14 cellular contexts compared by ENCODE assay signal in genomic region chr1:196651079-196651478, GRCh38. TPM values are rescaled to one million over a fixed set of nuclear protein-coding genes. Genes with fewer than 3 reads are reported as not detected.
DNase-seq lines count a peak whose midpoint lies in the region; ATAC-seq, FAIRE-seq and TF ChIP-seq lines count a peak whose summit lies in the region.
"Had no signal": no experiment of that assay in that cellular context is flagged by ENCODE, and none has a peak within 500 bp of the region (broad histone marks: within the 10 kb centered on the region; RNA-seq: fewer than 3 reads in every experiment).

No MANE protein-coding gene starts in this region.

- DNase-seq in right cardiac atrium (no peak), Right ventricle myocardium inferior (ENCODE audit: missing footprints) (no peak), natural killer cell (no peak), LoVo (ENCODE audit: low spot score) (no peak), GM12892 (ENCODE audit: insufficient read length) (no peak), ACHN (no peak)
- DNase-seq in central memory CD8-positive, alpha-beta T cell (ENCODE audit: low spot score in 2 of 2) = no peak
- no peak for DNase-seq in activated CD8-positive, alpha-beta memory T cell treated with anti-CD3 and anti-CD28 coated beads, Interleukin-2, amount 50 U/mL, for 48 hours
- DNase-seq: activated naive CD4-positive, alpha-beta T cell treated with anti-CD3 and anti-CD28 coated beads, Interleukin-2, amount 50 U/mL, for 16 hours; caudate nucleus; head of caudate nucleus; NCI-H1105 treated with DMSO at 0.1 percent for 48 hours; stimulated activated naive CD4-positive, alpha-beta T cell had no signal

- H3K9me3 ChIP-seq in right cardiac atrium (ENCODE audit: control insufficient read depth, low read length) = no peaks in the 10 kb centered on the region

- in situ Hi-C loops in ACHN (cut with HindIII; ENCODE audit: low pct_ligation_motif_present, low pct_unique_long_range_greater_than_20kb, low sequenced_read_pairs) = no loop called here

- peaks cover 7% of the 10 kb centered on the region for H3K4me1 Mint-ChIP-seq in central memory CD8-positive, alpha-beta T cell
- H3K4me1 Mint-ChIP-seq in natural killer cell = peaks cover 13 to 14% of the 10 kb centered on the region in 2 donors

- no peak for TF ChIP-seq POLR2A in GM12892 (IDR thresholded peaks at IDR 0.05; ENCODE audit: low read depth, low read length)

- H3K9me3 Mint-ChIP-seq in central memory CD8-positive, alpha-beta T cell = no peaks in the 10 kb centered on the region
- H3K9me3 Mint-ChIP-seq in natural killer cell = no peaks in the 10 kb centered on the region

- H3K27me3 Mint-ChIP-seq in central memory CD8-positive, alpha-beta T cell = no peaks in the 10 kb centered on the region
- H3K27me3 Mint-ChIP-seq in natural killer cell (ENCODE audit: low read depth in 2 of 2) = no peaks in the 10 kb centered on the region

- H3K27ac ChIP-seq in right cardiac atrium (ENCODE audit: low read length) = no peak overlapping the region

- peak overlapping the region; percentile 47 for H3K4me3 ChIP-seq in right cardiac atrium (ENCODE audit: low read length)

- no peak for ATAC-seq in right cardiac atrium
- no peak for ATAC-seq in Right ventricle myocardium inferior
- no peak for ATAC-seq in central memory CD8-positive, alpha-beta T cell (replicated peaks; ENCODE audit: extremely low read depth, poor library complexity, severe bottlenecking)
- ATAC-seq in natural killer cell = no peak
- ATAC-seq: activated CD4-positive, CD25-positive, alpha-beta regulatory T cell treated with anti-CD3 and anti-CD28 coated beads, Interleukin-2, amount 50 U/mL, for 24 hours had no signal

- no peak for FAIRE-seq in GM12892 (lab: Jason Lieb, UNC)

- TF ChIP-seq CTCF in natural killer cell (IDR thresholded peaks at IDR 0.05) = no peak

- H3K36me3 Mint-ChIP-seq in central memory CD8-positive, alpha-beta T cell (ENCODE audit: insufficient read depth) = no peaks in the 10 kb centered on the region
- no peaks in the 10 kb centered on the region for H3K36me3 Mint-ChIP-seq in natural killer cell

- H3K4me3 Mint-ChIP-seq in central memory CD8-positive, alpha-beta T cell = peak overlapping the region; percentile 61
- H3K4me3 Mint-ChIP-seq in natural killer cell = peak overlapping the region; percentile 21

- H3K27me3 ChIP-seq in right cardiac atrium (ENCODE audit: control insufficient read depth, insufficient read depth) = no peaks in the 10 kb centered on the region

- intact Hi-C loops in right cardiac atrium (cut with DNase I) = no loop called here
- intact Hi-C loops in Right ventricle myocardium inferior (cut with DNase I) = no loop called here
- intact Hi-C loops in natural killer cell (cut with micrococcal nuclease) = no loop called here

- no peaks in the 10 kb centered on the region for H3K4me1 ChIP-seq in right cardiac atrium (ENCODE audit: control insufficient read depth, insufficient read depth, low read length)

- 69% methylated on average over 3 of the region's 3 CpGs for WGBS in right cardiac atrium

- no peak overlapping the region for H3K27ac Mint-ChIP-seq in central memory CD8-positive, alpha-beta T cell (ENCODE audit: low read depth)
- H3K27ac Mint-ChIP-seq in natural killer cell = no peak overlapping the region

RNA-seq across cellular contexts. Expression of gene CFH, which starts 0.8 kb away (rescaled TPM):
- total RNA-seq in right cardiac atrium = 100 to 1,000 TPM; 163 to 462 (median 339) TPM
- polyA plus RNA-seq in right cardiac atrium = 127 TPM
- total RNA-seq in Right ventricle myocardium inferior = 39.6 TPM
- 1 to 10 TPM in 2 of 3 donors, under 1 TPM in 1; 0.88 to 2.8 (median 2.7) TPM for total RNA-seq in natural killer cell
- polyA plus RNA-seq in GM12892 (2012; ENCODE audit: missing spikeins) = not detected

RNA-seq across cellular contexts. Expression of gene KCNT2, which starts 42.8 kb away (rescaled TPM):
- total RNA-seq in right cardiac atrium = 1 to 10 TPM; 2.7 to 7.1 (median 4.7) TPM
- polyA plus RNA-seq in right cardiac atrium = 1.9 TPM
- 0.81 TPM for total RNA-seq in Right ventricle myocardium inferior
- total RNA-seq in natural killer cell = not detected
- polyA plus RNA-seq in GM12892 (2012; ENCODE audit: missing spikeins) = not detected

Comparison
In these comparisons a context has a peak if more than half of its experiments do, and no peak if none do; other contexts are left out.
1. RNA of gene CFH, which starts 0.8 kb away (total RNA-seq): 163 to 462 TPM in right cardiac atrium and 39.6 TPM in Right ventricle myocardium inferior (single experiment); 0.88 to 2.8 TPM in natural killer cell; every median in the first group is over 10 times any median in the second.